ENCODE assay signal across 22 cellular contexts in genomic region chr5:161190778-161191177, GRCh38.
"Had no signal": no experiment of that assay in that cellular context is flagged by ENCODE, and none has a peak within 500 bp of the region (broad histone marks: within the 10 kb centered on the region; RNA-seq: fewer than 3 reads in every experiment).

No MANE protein-coding gene starts in this region.

- H3K9me3 Mint-ChIP-seq: stimulated activated memory B cell treated with anti-CD40 and anti-IgM and Interleukin-4, amounts not matched to agents 10 μg/mL and 1 μg/mL and 100 μg/mL, for 72 hours had no signal

- H3K36me3 ChIP-seq: esophagus muscularis mucosa, gastrocnemius medialis, heart right ventricle, pancreas, spleen, tibial artery, upper lobe of left lung, uterus had no signal

- H3K27me3 Mint-ChIP-seq: naive thymus-derived CD8-positive, alpha-beta T cell; progenitor cell of endocrine pancreas; stimulated activated memory B cell treated with anti-CD40 and anti-IgM and Interleukin-4, amounts not matched to agents 10 μg/mL and 1 μg/mL and 100 μg/mL, for 72 hours; stimulated activated naive CD8-positive, alpha-beta T cell treated with anti-CD3 and anti-CD28 coated beads, Interleukin-15, Interleukin-2, amounts not matched to agents 100 ng/mL and 50 ng/mL, for 24 hours had no signal

- H3K4me1 Mint-ChIP-seq: naive thymus-derived CD8-positive, alpha-beta T cell; stimulated activated memory B cell treated with anti-CD40 and anti-IgM and Interleukin-4, amounts not matched to agents 10 μg/mL and 1 μg/mL and 100 μg/mL, for 72 hours had no signal

- H3K27ac ChIP-seq: dorsolateral prefrontal cortex, esophagus muscularis mucosa, gastrocnemius medialis, heart right ventricle, pancreas, spleen, tibial artery, upper lobe of left lung, uterus had no signal

- H3K4me1 ChIP-seq: esophagus muscularis mucosa, gastrocnemius medialis, heart right ventricle, pancreas, tibial artery, upper lobe of left lung, uterus had no signal

- H3K9me3 ChIP-seq: esophagus muscularis mucosa, gastrocnemius medialis, heart right ventricle, pancreas, spleen, tibial artery, upper lobe of left lung, uterus had no signal

- DNase-seq: cortex of kidney; dorsolateral prefrontal cortex; effector CD8-positive, alpha-beta T cell; gastrocnemius medialis; heart right ventricle; hypothalamus; left cardiac atrium; naive thymus-derived CD8-positive, alpha-beta T cell; nucleus accumbens; pancreas; spleen; stimulated activated CD4-positive, alpha-beta T cell treated with anti-CD3 and anti-CD28 coated beads, Interleukin-15, amount 100 ng/mL, for 24 hours; stimulated activated CD4-positive, alpha-beta T cell treated with anti-CD3 and anti-CD28 coated beads, Interleukin-1b, Interleukin-23, amount 100 ng/mL, for 48 hours; stimulated activated CD4-positive, alpha-beta T cell treated with anti-CD3 and anti-CD28 coated beads, Interleukin-4, amount 100 ng/mL, for 24 hours; tibial artery; upper lobe of left lung; uterus had no signal

- ATAC-seq: gastrocnemius medialis; heart right ventricle; left cardiac atrium; naive thymus-derived CD8-positive, alpha-beta T cell; pancreas; sciatic nerve; stimulated activated memory B cell treated with anti-CD40 and anti-IgM and Interleukin-4, amounts not matched to agents 10 μg/mL and 1 μg/mL and 100 μg/mL, for 72 hours had no signal

- H3K4me3 ChIP-seq: dorsolateral prefrontal cortex, esophagus muscularis mucosa, gastrocnemius medialis, heart right ventricle, pancreas, spleen, tibial artery, upper lobe of left lung, uterus had no signal

- H3K27me3 ChIP-seq: dorsolateral prefrontal cortex, esophagus muscularis mucosa, gastrocnemius medialis, heart right ventricle, pancreas, spleen, tibial artery, upper lobe of left lung, uterus had no signal

- H3K27ac Mint-ChIP-seq: naive thymus-derived CD8-positive, alpha-beta T cell; progenitor cell of endocrine pancreas; stimulated activated memory B cell treated with anti-CD40 and anti-IgM and Interleukin-4, amounts not matched to agents 10 μg/mL and 1 μg/mL and 100 μg/mL, for 72 hours; stimulated activated naive CD8-positive, alpha-beta T cell treated with anti-CD3 and anti-CD28 coated beads, Interleukin-15, Interleukin-2, amounts not matched to agents 100 ng/mL and 50 ng/mL, for 24 hours had no signal

- H3K36me3 Mint-ChIP-seq: naive thymus-derived CD8-positive, alpha-beta T cell; stimulated activated memory B cell treated with anti-CD40 and anti-IgM and Interleukin-4, amounts not matched to agents 10 μg/mL and 1 μg/mL and 100 μg/mL, for 72 hours had no signal

- H3K4me3 Mint-ChIP-seq: naive thymus-derived CD8-positive, alpha-beta T cell; stimulated activated memory B cell treated with anti-CD40 and anti-IgM and Interleukin-4, amounts not matched to agents 10 μg/mL and 1 μg/mL and 100 μg/mL, for 72 hours; stimulated activated naive CD8-positive, alpha-beta T cell treated with anti-CD3 and anti-CD28 coated beads, Interleukin-15, Interleukin-2, amounts not matched to agents 100 ng/mL and 50 ng/mL, for 24 hours had no signal
